ENCODE assay signal across 8 cellular contexts in genomic region chr3:193872265-193872753, GRCh38.
DNase-seq lines count a peak whose midpoint lies in the region; ATAC-seq, FAIRE-seq and TF ChIP-seq lines count a peak whose summit lies in the region.

No MANE protein-coding gene starts in this region.

- no peak overlapping the region for H3K4me2 ChIP-seq in H9 (ENCODE audit: insufficient read depth, insufficient read length, low read length)

- no peak overlapping the region for H3K4me3 Mint-ChIP-seq in activated naive CD8-positive, alpha-beta T cell treated with anti-CD3 and anti-CD28 coated beads, Interleukin-2, amount 50 U/mL, for 24 hours
- no peak overlapping the region for H3K4me3 Mint-ChIP-seq in activated naive CD8-positive, alpha-beta T cell treated with anti-CD3 and anti-CD28 coated beads for 36 hours
- H3K4me3 Mint-ChIP-seq in H9, result no peak overlapping the region

- no peak overlapping the region for H3K18ac ChIP-seq in H9 (ENCODE audit: insufficient read length, low read depth, low read length)

- H4K91ac ChIP-seq in H9 (ENCODE audit: insufficient read length, low read depth, low read length), result no peak overlapping the region

- no peak overlapping the region for H4K8ac ChIP-seq in H9 (replicated peaks; ENCODE audit: insufficient read length, low read depth, low read length)

- H2BK20ac ChIP-seq in H9 (ENCODE audit: low read depth, low read length, poor library complexity, severe bottlenecking), result no peak overlapping the region

- H3K4me1 ChIP-seq in kidney (ENCODE audit: control insufficient read depth in 1 of 2, insufficient read depth in 1 of 2, low read depth in 1 of 2, low read length in 2 of 2) (peaks cover 0 to 19% of the 10 kb centered on the region in 2 donors), H9 (ENCODE audit: insufficient read depth, low read length) (no peaks in the 10 kb centered on the region; the same call in 1 of the 2 replicates)

- H2AK5ac ChIP-seq in H9 (ENCODE audit: insufficient read length, low read length), result no peak overlapping the region

- DNase-seq in activated naive CD8-positive, alpha-beta T cell treated with anti-CD3 and anti-CD28 coated beads, Interleukin-2, amount 50 U/mL, for 24 hours, result peak; percentile 27
- DNase-seq in activated naive CD8-positive, alpha-beta T cell treated with anti-CD3 and anti-CD28 coated beads for 36 hours, result no peak
- peak; percentile 39 for DNase-seq in T1000 (lab: John Stamatoyannopoulos, UW)
- DNase-seq in kidney tubule cell (ENCODE audit: low spot score), result peak; percentile 99
- DNase-seq in H7, result no peak
- DNase-seq in kidney, result no peak
- DNase-seq in H9, result no peak

- no peak overlapping the region for H3K27ac Mint-ChIP-seq in activated naive CD8-positive, alpha-beta T cell treated with anti-CD3 and anti-CD28 coated beads, Interleukin-2, amount 50 U/mL, for 24 hours
- H3K27ac Mint-ChIP-seq in activated naive CD8-positive, alpha-beta T cell treated with anti-CD3 and anti-CD28 coated beads for 36 hours, result no peak overlapping the region
- no peak overlapping the region for H3K27ac Mint-ChIP-seq in H9

- intact Hi-C loops in kidney (cut with DNase I), result no loop called here

- no peak overlapping the region for H3K4ac ChIP-seq in H9 (ENCODE audit: low read depth, low read length)

- no peak overlapping the region for H3K23ac ChIP-seq in H9 (ENCODE audit: insufficient read length, low read depth, low read length)

- H3K9ac ChIP-seq in kidney (ENCODE audit: low read length in 2 of 2), result no peak overlapping the region
- H3K9ac ChIP-seq in H9 (ENCODE audit: extremely low read depth, insufficient read length, low read length), result no peak overlapping the region

- H4K20me1 ChIP-seq in H9 (ENCODE audit: control insufficient read depth, insufficient read depth, insufficient read length), result no peaks in the 10 kb centered on the region

- H3K36me3 Mint-ChIP-seq in activated naive CD8-positive, alpha-beta T cell treated with anti-CD3 and anti-CD28 coated beads, Interleukin-2, amount 50 U/mL, for 24 hours (ENCODE audit: low read depth), result no peaks in the 10 kb centered on the region
- no peaks in the 10 kb centered on the region for H3K36me3 Mint-ChIP-seq in activated naive CD8-positive, alpha-beta T cell treated with anti-CD3 and anti-CD28 coated beads for 36 hours
- peaks cover 0 to 4% (median 0%) of the 10 kb centered on the region in 3 experiments; a peak in 1 of 7 replicates for H3K36me3 Mint-ChIP-seq in H9 (ENCODE audit: insufficient read depth in 1 of 3, low read depth in 3 of 3)

- no peak overlapping the region for H4K5ac ChIP-seq in H9 (ENCODE audit: insufficient read length, low read depth, low read length)

- ATAC-seq in activated naive CD8-positive, alpha-beta T cell treated with anti-CD3 and anti-CD28 coated beads, Interleukin-2, amount 50 U/mL, for 24 hours, result peak; percentile 67
- peak; percentile 46 for ATAC-seq in HG03108 (IDR thresholded peaks at IDR 0.05; ENCODE audit: unreplicated experiment)

- peaks cover 18% of the 10 kb centered on the region for H3K27me3 ChIP-seq in H7 (ENCODE audit: control insufficient read depth, insufficient read depth, low read length)
- no peaks in the 10 kb centered on the region; the same call in 1 of the 2 replicates for H3K27me3 ChIP-seq in H9 (ENCODE audit: insufficient read depth, low read length)

- H3K9me3 ChIP-seq in kidney (ENCODE audit: control insufficient read depth in 1 of 2, low read length in 2 of 2), result no peaks in the 10 kb centered on the region
- H3K9me3 ChIP-seq in H9 (ENCODE audit: control insufficient read depth, low read depth, low read length), result no peaks in the 10 kb centered on the region

- H2BK15ac ChIP-seq in H9 (ENCODE audit: low read depth, low read length), result no peak overlapping the region

- H2BK12ac ChIP-seq in H9 (ENCODE audit: insufficient read length, low read depth, low read length), result no peak overlapping the region

- no peaks in the 10 kb centered on the region for H3K9me3 Mint-ChIP-seq in activated naive CD8-positive, alpha-beta T cell treated with anti-CD3 and anti-CD28 coated beads, Interleukin-2, amount 50 U/mL, for 24 hours
- H3K9me3 Mint-ChIP-seq in activated naive CD8-positive, alpha-beta T cell treated with anti-CD3 and anti-CD28 coated beads for 36 hours, result no peaks in the 10 kb centered on the region
- H3K9me3 Mint-ChIP-seq in H9, result no peaks in the 10 kb centered on the region; a peak in 1 of 5 replicates

- H3K56ac ChIP-seq in H9 (ENCODE audit: insufficient read length, low read depth, low read length), result no peak overlapping the region

- no peaks in the 10 kb centered on the region for H3K79me1 ChIP-seq in H9 (ENCODE audit: insufficient read depth, low read depth, low read length, poor library complexity, severe bottlenecking)

- H3K14ac ChIP-seq in H9 (ENCODE audit: insufficient read depth, low read length), result no peak overlapping the region

- no peak overlapping the region for H3T11ph ChIP-seq in H9 (ENCODE audit: low read length)

- no CpG with 5 or more reads among the region's 2 CpGs for WGBS in H9 (ENCODE audit: extremely low coverage, insufficient read length, low lambda C conversion rate)

- H3K79me2 ChIP-seq in H9 (ENCODE audit: insufficient read depth, low read length), result no peaks in the 10 kb centered on the region

- no peak for TF ChIP-seq CTCF in kidney (IDR thresholded peaks at IDR 0.05; ENCODE audit: borderline replicate concordance, extremely low read depth, insufficient read depth)
- no peak for TF ChIP-seq CTCF in H9 (conservative IDR thresholded peaks at IDR 0.05)

- H3K27ac ChIP-seq in kidney (ENCODE audit: low read depth in 2 of 2, low read length in 2 of 2) (peak overlapping the region in 1 of 2 donors; percentile 18), H9 (ENCODE audit: insufficient read length, low read depth, low read length) (no peak overlapping the region)

- H2BK120ac ChIP-seq in H9 (ENCODE audit: low read depth, low read length, poor library complexity, severe bottlenecking), result no peak overlapping the region

- peaks cover 31% of the 10 kb centered on the region for H3K4me1 Mint-ChIP-seq in activated naive CD8-positive, alpha-beta T cell treated with anti-CD3 and anti-CD28 coated beads, Interleukin-2, amount 50 U/mL, for 24 hours
- H3K4me1 Mint-ChIP-seq in activated naive CD8-positive, alpha-beta T cell treated with anti-CD3 and anti-CD28 coated beads for 36 hours, result peaks cover 5% of the 10 kb centered on the region
- H3K4me1 Mint-ChIP-seq in H9, result peaks cover 43 to 70% of the 10 kb centered on the region in 2 experiments

- H2BK5ac ChIP-seq in H9 (ENCODE audit: insufficient read length, low read length), result no peak overlapping the region

- H2AFZ ChIP-seq in H9 (ENCODE audit: low read length), result no peak overlapping the region

- H3K4me3 ChIP-seq in H7 (ENCODE audit: insufficient read depth, low read depth, low read length) (no peak overlapping the region), kidney (ENCODE audit: low read length in 2 of 2) (no peak overlapping the region)

- no peak for FAIRE-seq in kidney (lab: Jason Lieb, UNC)

- H3K27me3 Mint-ChIP-seq in activated naive CD8-positive, alpha-beta T cell treated with anti-CD3 and anti-CD28 coated beads, Interleukin-2, amount 50 U/mL, for 24 hours, result peaks cover 39% of the 10 kb centered on the region
- H3K27me3 Mint-ChIP-seq in activated naive CD8-positive, alpha-beta T cell treated with anti-CD3 and anti-CD28 coated beads for 36 hours, result peaks cover 25% of the 10 kb centered on the region
- H3K27me3 Mint-ChIP-seq in H9 (ENCODE audit: low read depth), result peaks cover 58% of the 10 kb centered on the region

- no peaks in the 10 kb centered on the region; the same call in 1 of the 2 replicates for H3K36me3 ChIP-seq in H7 (replicated peaks; ENCODE audit: control insufficient read depth, insufficient read depth, low read length)
- H3K36me3 ChIP-seq in kidney (ENCODE audit: control insufficient read depth in 1 of 2, insufficient read depth in 2 of 2, low read length in 2 of 2), result no peaks in the 10 kb centered on the region

- H3K23me2 ChIP-seq in H9 (ENCODE audit: insufficient read length, low read depth, low read length, poor library complexity, severe bottlenecking), result no peaks in the 10 kb centered on the region

Comparison
In these comparisons a context has a peak if more than half of its experiments do, and no peak if none do; other contexts are left out.
1. DNase-seq: peak in activated naive CD8-positive, alpha-beta T cell treated with anti-CD3 and anti-CD28 coated beads, Interleukin-2, amount 50 U/mL, for 24 hours (single experiment), T1000 (single experiment) and kidney tubule cell (single experiment); none in activated naive CD8-positive, alpha-beta T cell treated with anti-CD3 and anti-CD28 coated beads for 36 hours (single experiment), H7 (single experiment), kidney (single experiment) and H9 (single experiment).